ENCODE assay signal across 1 cellular context in genomic region chr5:32508806-32509805, GRCh38.
TF ChIP-seq lines count a peak whose summit lies in the region.

No MANE protein-coding gene starts in this region.

TF ChIP-seq in HEK293T, 16 proteins besides CTCF, POLR2A, EP300 and RAD21 (continued from another document):
- TF ChIP-seq PKNOX1 (IDR thresholded peaks at IDR 0.05) (no peak), FOXM1 (IDR thresholded peaks at IDR 0.05; ENCODE audit: borderline replicate concordance) (no peak)
